In genomic region chr5:172777381-172778222, GRCh38 we compare ENCODE assay signal across 8 cellular contexts. TPM values are rescaled to one million over a fixed set of nuclear protein-coding genes. Genes with fewer than 3 reads are reported as not detected.
DNase-seq lines count a peak whose midpoint lies in the region; ATAC-seq and TF ChIP-seq lines count a peak whose summit lies in the region.

No MANE protein-coding gene starts in this region.

- peak overlapping the region; percentile 40 for H3K4me3 Mint-ChIP-seq in activated CD4-positive, alpha-beta T cell treated with anti-CD3 and anti-CD28 coated beads for 36 hours
- peak overlapping the region; percentile 7 for H3K4me3 Mint-ChIP-seq in chondrocyte (ENCODE audit: unreplicated experiment)

- no peaks in the 10 kb centered on the region for H3K36me3 Mint-ChIP-seq in activated CD4-positive, alpha-beta T cell treated with anti-CD3 and anti-CD28 coated beads for 36 hours (ENCODE audit: low read depth)
- no peaks in the 10 kb centered on the region for H3K36me3 Mint-ChIP-seq in chondrocyte (ENCODE audit: low read depth)

- no peaks in the 10 kb centered on the region for H3K27me3 Mint-ChIP-seq in activated CD4-positive, alpha-beta T cell treated with anti-CD3 and anti-CD28 coated beads for 36 hours
- H3K27me3 Mint-ChIP-seq in chondrocyte (ENCODE audit: low read depth) = no peaks in the 10 kb centered on the region

- TF ChIP-seq CTCF in GM10266 (IDR thresholded peaks at IDR 0.05; ENCODE audit: control insufficient read depth, insufficient read depth, low read depth, missing control alignments) = no peak
- TF ChIP-seq CTCF in chondrocyte (IDR thresholded peaks at IDR 0.05) = no peak

- peak; percentile 83 for DNase-seq in GM10266 (ENCODE audit: extremely low spot score)
- DNase-seq in LoVo (ENCODE audit: low spot score) = peak; percentile 93
- DNase-seq in activated CD4-positive, alpha-beta T cell treated with anti-CD3 and anti-CD28 coated beads for 36 hours = peak; percentile 94
- DNase-seq in chondrocyte (ENCODE audit: low spot score) = no peak
- DNase-seq in stimulated activated CD8-positive, alpha-beta memory T cell treated with anti-CD3 and anti-CD28 coated beads, Interleukin-7, amount 100 ng/mL, for 4 hours (ENCODE audit: low read depth in 2 of 2) = peak; percentile 72 to 74
- no peak for DNase-seq in NCI-H1417 treated with DMSO at 0.1 percent for 48 hours (lab: John Stamatoyannopoulos, UW)

- H3K27ac ChIP-seq in mucosa of rectum (ENCODE audit: low read depth in 2 of 2, low read length in 2 of 2) = peak overlapping the region; percentile 100

- ATAC-seq in GM21825 (IDR thresholded peaks at IDR 0.05; ENCODE audit: unreplicated experiment) = peak; percentile 72
- peak; percentile 78 for ATAC-seq in activated CD4-positive, alpha-beta T cell treated with anti-CD3 and anti-CD28 coated beads for 36 hours

- no peaks in the 10 kb centered on the region for H3K36me3 ChIP-seq in mucosa of rectum (ENCODE audit: control insufficient read depth in 2 of 2, insufficient read depth in 2 of 2, low read length in 2 of 2)

- no peaks in the 10 kb centered on the region for H3K27me3 ChIP-seq in mucosa of rectum (ENCODE audit: control insufficient read depth in 2 of 2, insufficient read depth in 2 of 2, low read length in 2 of 2)

- H3K4me1 Mint-ChIP-seq in activated CD4-positive, alpha-beta T cell treated with anti-CD3 and anti-CD28 coated beads for 36 hours = peaks cover 61% of the 10 kb centered on the region
- H3K4me1 Mint-ChIP-seq in chondrocyte (ENCODE audit: low read depth) = peaks cover 63% of the 10 kb centered on the region

- POLR2A ChIA-PET in activated CD4-positive, alpha-beta T cell treated with anti-CD3 and anti-CD28 coated beads for 36 hours (lab: Charles Lee) = interaction anchor here (0.5 to 1.2 kb wide), 8 partner anchors 10 to 368 kb away, joined by 3 to 7 read pairs (median 4); no protein-coding TSS in a partner anchor

- H3K4me3 ChIP-seq in mucosa of rectum (ENCODE audit: low read length in 2 of 2) = peak overlapping the region; percentile 14 to 39

- intact Hi-C loops in activated CD4-positive, alpha-beta T cell treated with anti-CD3 and anti-CD28 coated beads for 36 hours (cut with DNase I, micrococcal nuclease) = loop anchor here (1.0 to 10.0 kb wide), 4 partner anchors 12 to 1107 kb away; partner anchors contain the start of gene CPEB4 (in 1 of the 2)

- no peaks in the 10 kb centered on the region for H3K9me3 ChIP-seq in mucosa of rectum (ENCODE audit: control insufficient read depth in 2 of 2, low read length in 2 of 2)

- H3K9ac ChIP-seq in mucosa of rectum (ENCODE audit: low read depth in 1 of 2, low read length in 2 of 2) = peak overlapping the region; percentile 60 to 63

- H3K9me3 Mint-ChIP-seq in activated CD4-positive, alpha-beta T cell treated with anti-CD3 and anti-CD28 coated beads for 36 hours (ENCODE audit: low read depth) = no peaks in the 10 kb centered on the region
- no peaks in the 10 kb centered on the region for H3K9me3 Mint-ChIP-seq in chondrocyte (ENCODE audit: low read depth)

- peaks cover 56 to 67% of the 10 kb centered on the region in 2 donors for H3K4me1 ChIP-seq in mucosa of rectum (ENCODE audit: control insufficient read depth in 2 of 2, insufficient read depth in 2 of 2, low read length in 2 of 2)

- CTCF ChIA-PET in activated CD4-positive, alpha-beta T cell treated with anti-CD3 and anti-CD28 coated beads for 36 hours (lab: Charles Lee) = interaction anchor here (1.0 to 1.3 kb wide), 4 partner anchors 13 to 155 kb away, joined by 3 to 4 read pairs (median 4); no protein-coding TSS in a partner anchor

- peak overlapping the region; percentile 92 for H3K27ac Mint-ChIP-seq in activated CD4-positive, alpha-beta T cell treated with anti-CD3 and anti-CD28 coated beads for 36 hours
- H3K27ac Mint-ChIP-seq in chondrocyte (ENCODE audit: unreplicated experiment) = peak overlapping the region; percentile 93

RNA-seq across cellular contexts. Expression of gene DUSP1, which starts 6.6 kb away (rescaled TPM):
- 1 to 10 TPM; 6.7 to 7.4 TPM for total RNA-seq in activated CD4-positive, alpha-beta T cell treated with anti-CD3 and anti-CD28 coated beads for 36 hours
- total RNA-seq in chondrocyte = 91.5 to 171 TPM (median 150 TPM) in 3 replicates

RNA-seq across cellular contexts. Expression of gene ERGIC1, which starts 56.4 kb away (rescaled TPM):
- total RNA-seq in activated CD4-positive, alpha-beta T cell treated with anti-CD3 and anti-CD28 coated beads for 36 hours = 10 to 100 TPM; 40.3 to 50.0 TPM
- 141 to 154 TPM (median 148 TPM) in 3 replicates for total RNA-seq in chondrocyte

Comparison
In these comparisons a context has a peak if more than half of its experiments do, and no peak if none do; other contexts are left out.
1. DNase-seq: peak in GM10266 (single experiment), LoVo (single experiment), activated CD4-positive, alpha-beta T cell treated with anti-CD3 and anti-CD28 coated beads for 36 hours (single experiment) and stimulated activated CD8-positive, alpha-beta memory T cell treated with anti-CD3 and anti-CD28 coated beads, Interleukin-7, amount 100 ng/mL, for 4 hours (2 of 2); none in chondrocyte (single experiment) and NCI-H1417 treated with DMSO at 0.1 percent for 48 hours (single experiment).
2. RNA of gene DUSP1, which starts 6.6 kb away (total RNA-seq): 91.5 to 171 TPM in chondrocyte; 6.7 to 7.4 TPM in activated CD4-positive, alpha-beta T cell treated with anti-CD3 and anti-CD28 coated beads for 36 hours; every median in the first group is over 10 times any median in the second.